Comparison of ENCODE assay signal across 30 cellular contexts in genomic region chr12:122609696-122610095, GRCh38.
"Had no signal": no experiment of that assay in that cellular context is flagged by ENCODE, and none has a peak within 500 bp of the region (broad histone marks: within the 10 kb centered on the region; RNA-seq: fewer than 3 reads in every experiment).

No MANE protein-coding gene starts in this region.

- H3K4me1 ChIP-seq: ascending aorta had no signal

- ATAC-seq: activated CD4-positive, alpha-beta T cell treated with anti-CD3 and anti-CD28 coated beads for 36 hours; activated CD4-positive, CD25-positive, alpha-beta regulatory T cell treated with anti-CD3 and anti-CD28 coated beads, Interleukin-2, amount 50 U/mL, for 24 hours; activated CD8-positive, alpha-beta memory T cell treated with anti-CD3 and anti-CD28 coated beads, Interleukin-2, amount 10 ng/mL, durations not matched to agents 7 days and 5 days; activated CD8-positive, alpha-beta T cell treated with anti-CD3 and anti-CD28 coated beads, Interleukin-2, amount 10 ng/mL, durations not matched to agents 7 days and 5 days; activated naive CD8-positive, alpha-beta T cell treated with anti-CD3 and anti-CD28 coated beads, Interleukin-2, amount 50 U/mL, for 24 hours; WTC11 had no signal

- DNase-seq: activated CD4-positive, alpha-beta memory T cell treated with anti-CD3 and anti-CD28 coated beads, Interleukin-2, amount 10 ng/mL, durations not matched to agents 7 days and 5 days; activated CD4-positive, alpha-beta T cell treated with anti-CD3 and anti-CD28 coated beads for 1 hour; activated CD4-positive, alpha-beta T cell treated with anti-CD3 and anti-CD28 coated beads for 36 hours; activated CD4-positive, alpha-beta T cell treated with anti-CD3 and anti-CD28 coated beads for 48 hours; activated CD4-positive, alpha-beta T cell treated with anti-CD3 and anti-CD28 coated beads, Interleukin-2, amount 10 ng/mL, durations not matched to agents 7 days and 5 days; activated CD4-positive, alpha-beta T cell treated with anti-CD3 and anti-CD28 coated beads, Interleukin-2, amount 50 U/mL, for 48 hours; activated CD4-positive, CD25-positive, alpha-beta regulatory T cell; activated CD8-positive, alpha-beta memory T cell treated with anti-CD3 and anti-CD28 coated beads for 24 hours; activated CD8-positive, alpha-beta memory T cell treated with anti-CD3 and anti-CD28 coated beads, Interleukin-2, amount 10 ng/mL, durations not matched to agents 7 days and 5 days; activated CD8-positive, alpha-beta memory T cell treated with anti-CD3 and anti-CD28 coated beads, Interleukin-2, amount 50 U/mL, for 48 hours; activated CD8-positive, alpha-beta T cell treated with anti-CD3 and anti-CD28 coated beads, Interleukin-2, amount 10 ng/mL, durations not matched to agents 7 days and 5 days; activated effector memory CD4-positive, alpha-beta T cell treated with Interleukin-2 at 50 U/mL for 16 hours; activated gamma-delta T cell; activated naive CD4-positive, alpha-beta T cell treated with anti-CD3 and anti-CD28 coated beads, Interleukin-2, amount 10 ng/mL, durations not matched to agents 7 days and 5 days; activated naive CD4-positive, alpha-beta T cell treated with Interleukin-2 at 50 U/mL for 16 hours; activated naive CD8-positive, alpha-beta T cell treated with anti-CD3 and anti-CD28 coated beads, Interleukin-2, amount 10 ng/mL, durations not matched to agents 7 days and 5 days; activated naive CD8-positive, alpha-beta T cell treated with anti-CD3 and anti-CD28 coated beads, Interleukin-2, amount 50 U/mL, for 24 hours; activated T-cell treated with anti-CD3 and anti-CD28 coated beads, Interleukin-2, amount 50 U/mL, for 24 hours; activated T-cell treated with anti-CD3 and anti-CD28 coated beads, Interleukin-2, amount 50 U/mL, for 48 hours; amygdala; anterior cingulate cortex; caudate nucleus; cerebellar nuclear complex; T-helper 1 cell; T-helper 9 cell; WERI-Rb-1 had no signal

- H3K9me3 ChIP-seq: ascending aorta had no signal

- H3K4me3 ChIP-seq: ascending aorta, cardiac muscle cell had no signal

- H3K27ac ChIP-seq: ascending aorta, cardiac muscle cell, WERI-Rb-1 had no signal

- H3K27me3 ChIP-seq: ascending aorta, cardiac muscle cell had no signal
